Comparison of ENCODE assay signal across 1 cellular context in genomic region chr3:85572426-85572825, GRCh38.
TF ChIP-seq lines count a peak whose summit lies in the region.

No MANE protein-coding gene starts in this region.

TF ChIP-seq in SK-N-SH, 30 proteins besides CTCF, POLR2A, EP300 and RAD21 (continued from another document):
- TF ChIP-seq PBX3 (IDR thresholded peaks at IDR 0.05), result no peak
- TF ChIP-seq ZBTB33 (IDR thresholded peaks at IDR 0.05; ENCODE audit: borderline replicate concordance, low read depth), result no peak
- no peak for TF ChIP-seq JUND (IDR thresholded peaks at IDR 0.05)
- no peak for TF ChIP-seq GATA2 (CRISPR knock-in tag; IDR thresholded peaks at IDR 0.05)
- TF ChIP-seq CHD2 (IDR thresholded peaks at IDR 0.05; ENCODE audit: low read length, partially characterized antibody), result no peak
- no peak for TF ChIP-seq FOXM1 (IDR thresholded peaks at IDR 0.05; ENCODE audit: low read depth)
- TF ChIP-seq RXRA (IDR thresholded peaks at IDR 0.05; ENCODE audit: borderline replicate concordance, low read depth), result no peak
- no peak for TF ChIP-seq GABPA (IDR thresholded peaks at IDR 0.05; ENCODE audit: low read depth)
- TF ChIP-seq NRF1 (IDR thresholded peaks at IDR 0.05; ENCODE audit: low read depth, low read length), result no peak
